8 cellular contexts compared by ENCODE assay signal in genomic region chr15:59532770-59533379, GRCh38.
A peak's percentile ranks its signal among the peaks of the same experiment; 100 is the strongest.
DNase-seq lines count a peak whose midpoint lies in the region; ATAC-seq and TF ChIP-seq lines count a peak whose summit lies in the region.

No MANE protein-coding gene starts in this region.

- TF ChIP-seq CTCF in AG09319 (IDR thresholded peaks at IDR 0.05; ENCODE audit: low read depth, low read length): peak; percentile 75
- TF ChIP-seq CTCF in GM12875 (IDR thresholded peaks at IDR 0.05; ENCODE audit: borderline replicate concordance, insufficient read depth, low read depth, low read length): peak; percentile 55
- TF ChIP-seq CTCF in activated B cell treated with CpG ODN at 0.5 μM for 24 hours (IDR thresholded peaks at IDR 0.05): peak; percentile 47

- H3K4me3 Mint-ChIP-seq in activated B cell treated with CpG ODN at 0.5 μM for 24 hours: peak overlapping the region; percentile 32
- H3K4me3 Mint-ChIP-seq in stimulated activated effector memory CD8-positive, alpha-beta T cell treated with anti-CD3 and anti-CD28 coated beads, Interleukin-12 subunit alpha, Interleukin-12 subunit beta, amount 100 ng/mL, for 72 hours: no peak overlapping the region

- peaks cover 40% of the 10 kb centered on the region for H3K4me1 Mint-ChIP-seq in activated B cell treated with CpG ODN at 0.5 μM for 24 hours
- H3K4me1 Mint-ChIP-seq in stimulated activated effector memory CD8-positive, alpha-beta T cell treated with anti-CD3 and anti-CD28 coated beads, Interleukin-12 subunit alpha, Interleukin-12 subunit beta, amount 100 ng/mL, for 72 hours: no peaks in the 10 kb centered on the region

- no peaks in the 10 kb centered on the region for H3K36me3 Mint-ChIP-seq in activated B cell treated with CpG ODN at 0.5 μM for 24 hours (ENCODE audit: low read depth)
- H3K36me3 Mint-ChIP-seq in stimulated activated effector memory CD8-positive, alpha-beta T cell treated with anti-CD3 and anti-CD28 coated beads, Interleukin-12 subunit alpha, Interleukin-12 subunit beta, amount 100 ng/mL, for 72 hours: no peaks in the 10 kb centered on the region

- DNase-seq in AG09319 (ENCODE audit: extremely low read depth, low read depth) (no peak), NCI-H2029 treated with DMSO at 0.1 percent for 48 hours (lab: John Stamatoyannopoulos, UW) (peak; percentile 5), activated B cell treated with CpG ODN at 0.5 μM for 24 hours (no peak), globus pallidus (ENCODE audit: low spot score) (peak; percentile 16), sciatic nerve (ENCODE audit: low spot score) (peak; percentile 47)
- no peak for DNase-seq in stimulated activated effector memory CD8-positive, alpha-beta T cell treated with anti-CD3 and anti-CD28 coated beads, Interleukin-12 subunit alpha, Interleukin-12 subunit beta, amount 100 ng/mL, for 72 hours (ENCODE audit: low spot score in 2 of 2)

- no peak overlapping the region for H3K4me3 ChIP-seq in GM12875 (ENCODE audit: low read depth, low read length)

- H3K27ac Mint-ChIP-seq in activated B cell treated with CpG ODN at 0.5 μM for 24 hours: peak overlapping the region; percentile 85
- H3K27ac Mint-ChIP-seq in stimulated activated effector memory CD8-positive, alpha-beta T cell treated with anti-CD3 and anti-CD28 coated beads, Interleukin-12 subunit alpha, Interleukin-12 subunit beta, amount 100 ng/mL, for 72 hours: no peak overlapping the region

- no peaks in the 10 kb centered on the region for H3K9me3 Mint-ChIP-seq in activated B cell treated with CpG ODN at 0.5 μM for 24 hours
- H3K9me3 Mint-ChIP-seq in stimulated activated effector memory CD8-positive, alpha-beta T cell treated with anti-CD3 and anti-CD28 coated beads, Interleukin-12 subunit alpha, Interleukin-12 subunit beta, amount 100 ng/mL, for 72 hours: no peaks in the 10 kb centered on the region

- ATAC-seq in activated B cell treated with CpG ODN at 0.5 μM for 24 hours (ENCODE audit: low read depth) (peak; percentile 69), sciatic nerve (no peak), GM18502 (IDR thresholded peaks at IDR 0.05; ENCODE audit: poor library complexity, unreplicated experiment) (no peak)
- no peak for ATAC-seq in stimulated activated effector memory CD8-positive, alpha-beta T cell treated with anti-CD3 and anti-CD28 coated beads, Interleukin-12 subunit alpha, Interleukin-12 subunit beta, amount 100 ng/mL, for 72 hours

- no peaks in the 10 kb centered on the region for H3K27me3 Mint-ChIP-seq in activated B cell treated with CpG ODN at 0.5 μM for 24 hours

- intact Hi-C loops in activated B cell treated with CpG ODN at 0.5 μM for 24 hours (cut with micrococcal nuclease) (loop anchor here (1.0 to 5.0 kb wide), 7 partner anchors 30 to 794 kb away; partner anchors contain the start of genes BNIP2 and GTF2A2), sciatic nerve (cut with DNase I) (no loop called here)

- POLR2A ChIA-PET in activated B cell treated with CpG ODN at 0.5 μM for 24 hours (lab: Charles Lee): interaction anchor here (0.6 to 0.9 kb wide), 3 partner anchors 11 to 152 kb away, joined by 3 to 5 read pairs (median 3); no protein-coding TSS in a partner anchor

- CTCF ChIA-PET in activated B cell treated with CpG ODN at 0.5 μM for 24 hours (lab: Charles Lee): interaction anchor here (0.6 to 3.1 kb wide), 43 partner anchors 9 to 1305 kb away, joined by 3 to 23 read pairs (median 4); partner anchors contain the start of genes BNIP2, GCNT3 and GTF2A2

Comparison
In these comparisons a context has a peak if more than half of its experiments do, and no peak if none do; other contexts are left out.
1. DNase-seq: peak in NCI-H2029 treated with DMSO at 0.1 percent for 48 hours (single experiment), globus pallidus (single experiment) and sciatic nerve (single experiment); none in AG09319 (single experiment), activated B cell treated with CpG ODN at 0.5 μM for 24 hours (single experiment) and stimulated activated effector memory CD8-positive, alpha-beta T cell treated with anti-CD3 and anti-CD28 coated beads, Interleukin-12 subunit alpha, Interleukin-12 subunit beta, amount 100 ng/mL, for 72 hours (0 of 2).
2. Peak in every context shown above with its lines, with median percentiles within 50 percentile points of each other: CTCF ChIP-seq.